Comparison of ENCODE assay signal across 8 cellular contexts in the genomic region with DNA sequence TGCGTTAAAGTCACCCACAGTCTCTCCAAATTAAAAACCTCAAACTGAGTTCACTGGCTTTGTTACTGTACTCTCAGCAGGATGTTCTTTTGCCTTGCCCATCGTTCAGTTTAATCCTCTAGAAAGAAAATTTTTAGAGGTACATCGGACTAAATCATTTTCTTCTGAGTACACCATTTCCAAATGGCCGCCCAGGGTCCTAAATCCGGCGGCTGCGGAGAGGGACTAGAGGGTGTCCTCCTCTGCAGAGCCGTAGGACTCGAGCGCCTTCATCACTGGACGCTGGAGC. TPM values are rescaled to one million over a fixed set of nuclear protein-coding genes. Genes with fewer than 3 reads are reported as not detected.
A peak's percentile ranks its signal among the peaks of the same experiment; 100 is the strongest.
DNase-seq lines count a peak whose midpoint lies in the region; ATAC-seq and TF ChIP-seq lines count a peak whose summit lies in the region.

No MANE protein-coding gene starts in this region.

- H3K36me3 Mint-ChIP-seq in CD14-positive monocyte: no peaks in the 10 kb centered on the region

- H3K4me1 ChIP-seq in mucosa of rectum (ENCODE audit: control insufficient read depth in 2 of 2, insufficient read depth in 2 of 2, low read length in 2 of 2): peaks cover 0 to 2% of the 10 kb centered on the region in 2 donors

- no peak for DNase-seq in CD14-positive monocyte (ENCODE audit: low spot score)
- DNase-seq in HL-60 (ENCODE audit: low read depth in 1 of 2, low spot score in 1 of 2): no peak
- no peak for DNase-seq in NCI-H1436 (lab: John Stamatoyannopoulos, UW)
- no peak for DNase-seq in left lobe of liver (ENCODE audit: low spot score)
- DNase-seq in effector CD8-positive, alpha-beta T cell (lab: John Stamatoyannopoulos, UW): no peak
- no peak for DNase-seq in kidney tubule cell (ENCODE audit: low spot score)

- H3K9me3 ChIP-seq in mucosa of rectum (ENCODE audit: control insufficient read depth in 2 of 2, low read length in 2 of 2): no peaks in the 10 kb centered on the region

- peaks cover 0 to 6% (median 0%) of the 10 kb centered on the region in 3 donors for H3K27me3 Mint-ChIP-seq in CD14-positive monocyte (ENCODE audit: low read depth in 3 of 3)

- no peak for TF ChIP-seq CTCF in CD14-positive monocyte (IDR thresholded peaks at IDR 0.05)
- no peak for TF ChIP-seq CTCF in HL-60 (IDR thresholded peaks at IDR 0.05; ENCODE audit: insufficient read depth, low read length)

- H3K27me3 ChIP-seq in HL-60 (ENCODE audit: insufficient read depth, poor library complexity, severe bottlenecking): no peaks in the 10 kb centered on the region
- H3K27me3 ChIP-seq in mucosa of rectum (ENCODE audit: control insufficient read depth in 2 of 2, insufficient read depth in 2 of 2, low read length in 2 of 2): peaks cover 6 to 15% of the 10 kb centered on the region in 2 donors

- peaks cover 53% of the 10 kb centered on the region for H3K4me1 Mint-ChIP-seq in CD14-positive monocyte

- peak overlapping the region in 1 of 2 donors; percentile 53 for H3K9ac ChIP-seq in mucosa of rectum (ENCODE audit: low read depth in 1 of 2, low read length in 2 of 2)

- ATAC-seq in left lobe of liver: no peak

- H3K4me3 Mint-ChIP-seq in CD14-positive monocyte: peak overlapping the region; percentile 93 to 96

- H3K4me3 ChIP-seq in HL-60 (replicated peaks; ENCODE audit: insufficient read depth, low read length): peak overlapping the region; percentile 84
- H3K4me3 ChIP-seq in mucosa of rectum (ENCODE audit: low read length in 2 of 2): peak overlapping the region; percentile 65 to 73

- peak overlapping the region; percentile 98 for H3K27ac ChIP-seq in HL-60 (replicated peaks)
- H3K27ac ChIP-seq in cingulate gyrus (ENCODE audit: low read depth, low read length): peak overlapping the region; percentile 60
- no peak overlapping the region for H3K27ac ChIP-seq in mucosa of rectum (ENCODE audit: low read depth in 2 of 2, low read length in 2 of 2)

- intact Hi-C loops in CD14-positive monocyte (cut with micrococcal nuclease): no loop called here

- H3K36me3 ChIP-seq in mucosa of rectum (ENCODE audit: control insufficient read depth in 2 of 2, insufficient read depth in 2 of 2, low read length in 2 of 2): no peaks in the 10 kb centered on the region

- peaks cover 0 to 3% (median 0%) of the 10 kb centered on the region in 7 donors for H3K9me3 Mint-ChIP-seq in CD14-positive monocyte

- peak overlapping the region in 6 of 7 donors; percentile 81 to 94 (median 90) for H3K27ac Mint-ChIP-seq in CD14-positive monocyte

RNA-seq across cellular contexts. Expression of a gene that starts 1.4 kb away (rescaled TPM):
- polyA plus RNA-seq in CD14-positive monocyte: 10 to 100 TPM in 1 of 2 donors, 1 to 10 TPM in 1; 8.0 to 16.6 TPM
- total RNA-seq in left lobe of liver: 9.5 TPM

Comparison
In these comparisons a context has a peak if more than half of its experiments do, and no peak if none do; other contexts are left out.
1. H3K27ac ChIP-seq: peak in HL-60 (single experiment) and cingulate gyrus (single experiment); none in mucosa of rectum (0 of 2).